In the genomic region with DNA sequence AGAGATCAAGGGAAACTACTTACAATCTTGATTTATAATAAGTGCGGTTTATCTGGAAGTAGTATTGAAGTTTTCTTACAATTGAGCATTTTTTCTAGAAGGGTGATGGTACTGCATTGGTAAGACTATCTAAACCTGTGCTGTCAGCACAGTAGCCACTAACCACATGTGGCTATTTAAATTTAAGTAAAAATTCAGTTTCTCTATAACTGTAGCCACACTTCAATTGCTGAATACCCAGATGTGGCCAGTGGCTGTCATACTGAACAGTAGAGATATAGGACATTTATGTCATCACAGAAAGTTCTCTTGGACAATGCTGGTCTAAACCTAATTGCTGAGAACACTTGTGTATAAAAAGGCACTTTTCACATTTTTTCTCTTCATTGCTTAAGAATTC, we compare ENCODE assay signal across 17 cellular contexts.
"Had no signal": no experiment of that assay in that cellular context is flagged by ENCODE, and none has a peak within 500 bp of the region (broad histone marks: within the 10 kb centered on the region; RNA-seq: fewer than 3 reads in every experiment).

No MANE protein-coding gene starts in this region.

- H3K27ac Mint-ChIP-seq: activated naive CD4-positive, alpha-beta T cell treated with anti-CD3 and anti-CD28 coated beads for 36 hours; activated naive CD8-positive, alpha-beta T cell treated with anti-CD3 and anti-CD28 coated beads, Interleukin-2, amount 50 U/mL, for 24 hours; activated T-helper 2 cell treated with anti-CD3 and anti-CD28 coated beads, Interferon-gamma antibody, Interleukin-2, Interleukin-4, amounts not matched to agents 10 μg/mL and 5 μg/mL and 100 μg/mL, durations not matched to agents 14 hours and 24 hours and 36 hours; nephron progenitor cell; stimulated activated effector memory CD8-positive, alpha-beta T cell treated with anti-CD3 and anti-CD28 coated beads, Interleukin-12 subunit alpha, Interleukin-12 subunit beta, amount 100 ng/mL, for 72 hours had no signal

- H3K36me3 ChIP-seq: esophagus squamous epithelium, left ventricle myocardium inferior, thoracic aorta, WERI-Rb-1 had no signal

- H3K36me3 Mint-ChIP-seq: stimulated activated effector memory CD8-positive, alpha-beta T cell treated with anti-CD3 and anti-CD28 coated beads, Interleukin-12 subunit alpha, Interleukin-12 subunit beta, amount 100 ng/mL, for 72 hours had no signal

- H3K9me3 ChIP-seq: esophagus squamous epithelium, left ventricle myocardium inferior, thoracic aorta had no signal

- H3K4me3 Mint-ChIP-seq: activated naive CD4-positive, alpha-beta T cell treated with anti-CD3 and anti-CD28 coated beads for 36 hours; activated naive CD8-positive, alpha-beta T cell treated with anti-CD3 and anti-CD28 coated beads, Interleukin-2, amount 50 U/mL, for 24 hours; nephron progenitor cell; stimulated activated effector memory CD8-positive, alpha-beta T cell treated with anti-CD3 and anti-CD28 coated beads, Interleukin-12 subunit alpha, Interleukin-12 subunit beta, amount 100 ng/mL, for 72 hours had no signal

- FAIRE-seq: keratinocyte had no signal

- H3K4me1 Mint-ChIP-seq: activated naive CD8-positive, alpha-beta T cell treated with anti-CD3 and anti-CD28 coated beads, Interleukin-2, amount 50 U/mL, for 24 hours; nephron progenitor cell; stimulated activated effector memory CD8-positive, alpha-beta T cell treated with anti-CD3 and anti-CD28 coated beads, Interleukin-12 subunit alpha, Interleukin-12 subunit beta, amount 100 ng/mL, for 72 hours had no signal

- H3K9me3 Mint-ChIP-seq: activated naive CD4-positive, alpha-beta T cell treated with anti-CD3 and anti-CD28 coated beads for 36 hours; activated naive CD8-positive, alpha-beta T cell treated with anti-CD3 and anti-CD28 coated beads, Interleukin-2, amount 50 U/mL, for 24 hours; activated T-helper 2 cell treated with anti-CD3 and anti-CD28 coated beads, Interferon-gamma antibody, Interleukin-2, Interleukin-4, amounts not matched to agents 10 μg/mL and 5 μg/mL and 100 μg/mL, durations not matched to agents 14 hours and 24 hours and 36 hours; nephron progenitor cell; stimulated activated effector memory CD8-positive, alpha-beta T cell treated with anti-CD3 and anti-CD28 coated beads, Interleukin-12 subunit alpha, Interleukin-12 subunit beta, amount 100 ng/mL, for 72 hours had no signal

- H3K4me3 ChIP-seq: esophagus squamous epithelium, left ventricle myocardium inferior, thoracic aorta had no signal

- DNase-seq: activated CD4-positive, alpha-beta T cell treated with anti-CD3 and anti-CD28 coated beads, Interleukin-2, amount 50 U/mL, for 48 hours; activated naive CD4-positive, alpha-beta T cell treated with anti-CD3 and anti-CD28 coated beads for 36 hours; activated naive CD8-positive, alpha-beta T cell treated with anti-CD3 and anti-CD28 coated beads, Interleukin-2, amount 50 U/mL, for 24 hours; activated T-cell treated with anti-CD3 and anti-CD28 coated beads, Interleukin-2, amount 50 U/mL, for 1 hour; esophagus squamous epithelium; hippocampal formation; left ventricle myocardium inferior; nephron progenitor cell; occipital lobe; stimulated activated CD4-positive, alpha-beta T cell treated with anti-CD3 and anti-CD28 coated beads, Interleukin-12 subunit alpha, Interleukin-12 subunit beta, amount 100 ng/mL, for 4 hours; stimulated activated CD4-positive, alpha-beta T cell treated with anti-CD3 and anti-CD28 coated beads, Interleukin-2, amount 100 ng/mL, for 24 hours; WERI-Rb-1 had no signal

- ATAC-seq: activated naive CD8-positive, alpha-beta T cell treated with anti-CD3 and anti-CD28 coated beads, Interleukin-2, amount 50 U/mL, for 24 hours; sciatic nerve; stimulated activated effector memory CD8-positive, alpha-beta T cell treated with anti-CD3 and anti-CD28 coated beads, Interleukin-12 subunit alpha, Interleukin-12 subunit beta, amount 100 ng/mL, for 72 hours had no signal

- H3K27ac ChIP-seq: esophagus squamous epithelium, left ventricle myocardium inferior, thoracic aorta, WERI-Rb-1 had no signal
